In the genomic region with DNA sequence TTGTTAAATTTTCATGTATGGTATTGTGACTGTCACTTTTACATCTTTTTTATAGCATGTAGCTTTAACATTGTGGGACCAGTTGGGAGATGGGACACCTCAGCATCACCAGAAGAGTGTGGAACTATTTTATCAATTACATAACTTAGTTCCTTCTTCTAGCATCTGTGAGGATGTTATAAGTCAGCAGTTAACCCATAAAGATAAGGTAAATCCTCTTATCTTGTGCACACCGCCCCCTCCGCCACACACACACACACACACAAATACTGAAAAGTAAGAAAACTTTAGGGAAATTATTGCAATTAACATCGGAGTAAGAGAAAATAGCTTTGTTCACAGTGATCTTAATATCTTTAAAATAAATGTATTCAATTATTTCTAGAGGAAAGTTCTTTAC, we compare ENCODE assay signal across 32 cellular contexts.
"Had no signal": no experiment of that assay in that cellular context is flagged by ENCODE, and none has a peak within 500 bp of the region (broad histone marks: within the 10 kb centered on the region; RNA-seq: fewer than 3 reads in every experiment).

No MANE protein-coding gene starts in this region.

- H3K4me1 Mint-ChIP-seq: activated B cell treated with CpG ODN at 0.5 μM for 24 hours; activated naive CD4-positive, alpha-beta T cell treated with anti-CD3 and anti-CD28 coated beads, Interleukin-2, amount 10 ng/mL, durations not matched to agents 7 days and 5 days; central memory CD8-positive, alpha-beta T cell had no signal

- H3K9me3 ChIP-seq: ascending aorta had no signal

- H3K4me1 ChIP-seq: ascending aorta had no signal

- ATAC-seq: activated T-cell treated with anti-CD3 and anti-CD28 coated beads, Interleukin-2, amount 50 U/mL, for 4 hours; Right ventricle myocardium inferior; SK-N-SH treated with all-trans-retinoic acid at 6 μM for 48 hours had no signal

- H3K4me3 Mint-ChIP-seq: activated B cell treated with CpG ODN at 0.5 μM for 24 hours; activated CD4-positive, alpha-beta memory T cell treated with anti-CD3 and anti-CD28 coated beads for 36 hours; activated naive CD4-positive, alpha-beta T cell treated with anti-CD3 and anti-CD28 coated beads, Interleukin-2, amount 10 ng/mL, durations not matched to agents 7 days and 5 days; activated naive CD8-positive, alpha-beta T cell; activated T-cell treated with anti-CD3 and anti-CD28 coated beads, Interleukin-2, amount 50 U/mL, for 4 hours; central memory CD8-positive, alpha-beta T cell had no signal

- H3K9me3 Mint-ChIP-seq: activated B cell treated with CpG ODN at 0.5 μM for 24 hours; activated CD4-positive, alpha-beta memory T cell treated with anti-CD3 and anti-CD28 coated beads for 36 hours; activated naive CD4-positive, alpha-beta T cell treated with anti-CD3 and anti-CD28 coated beads, Interleukin-2, amount 10 ng/mL, durations not matched to agents 7 days and 5 days; activated T-cell treated with anti-CD3 and anti-CD28 coated beads, Interleukin-2, amount 50 U/mL, for 4 hours; central memory CD8-positive, alpha-beta T cell had no signal

- H3K27ac Mint-ChIP-seq: activated B cell treated with CpG ODN at 0.5 μM for 24 hours; activated CD4-positive, alpha-beta memory T cell treated with anti-CD3 and anti-CD28 coated beads for 36 hours; activated naive CD4-positive, alpha-beta T cell treated with anti-CD3 and anti-CD28 coated beads, Interleukin-2, amount 10 ng/mL, durations not matched to agents 7 days and 5 days; activated naive CD8-positive, alpha-beta T cell had no signal

- H3K4me3 ChIP-seq: ascending aorta, cardiac muscle cell, PC-9 had no signal

- H3K27me3 Mint-ChIP-seq: activated B cell treated with CpG ODN at 0.5 μM for 24 hours; activated CD4-positive, alpha-beta memory T cell treated with anti-CD3 and anti-CD28 coated beads for 36 hours; activated naive CD4-positive, alpha-beta T cell treated with anti-CD3 and anti-CD28 coated beads, Interleukin-2, amount 10 ng/mL, durations not matched to agents 7 days and 5 days; activated naive CD8-positive, alpha-beta T cell; central memory CD8-positive, alpha-beta T cell had no signal

- H3K27me3 ChIP-seq: ascending aorta, cardiac muscle cell had no signal

- DNase-seq: activated B cell treated with CpG ODN at 0.5 μM for 24 hours; activated CD4-positive, alpha-beta memory T cell treated with anti-CD3 and anti-CD28 coated beads for 36 hours; activated CD4-positive, alpha-beta T cell treated with anti-CD3 and anti-CD28 coated beads for 4 hours; activated CD4-positive, alpha-beta T cell treated with anti-CD3 and anti-CD28 coated beads, Interleukin-2, amount 50 U/mL, for 1 hour; activated CD4-positive, CD25-positive, alpha-beta regulatory T cell treated with anti-CD3 and anti-CD28 coated beads, Interleukin-2, amount 50 U/mL, for 72 hours; activated CD8-positive, alpha-beta memory T cell treated with anti-CD3 and anti-CD28 coated beads, Interleukin-2, amount 50 U/mL, for 4 hours; activated effector memory CD4-positive, alpha-beta T cell treated with Interleukin-2 at 50 U/mL for 16 hours; activated naive CD4-positive, alpha-beta T cell treated with anti-CD3 and anti-CD28 coated beads, Interleukin-2, amount 10 ng/mL, durations not matched to agents 7 days and 5 days; activated T-cell treated with anti-CD3 and anti-CD28 coated beads for 4 hours; activated T-cell treated with anti-CD3 and anti-CD28 coated beads, Interleukin-2, amount 50 U/mL, for 4 hours; amygdala; Karpas-422; KBM-7; NCI-H1105; NCI-H1417 treated with DMSO at 0.1 percent for 48 hours; NCI-H1694; NCI-H1930; NCI-H2081 treated with DMSO at 0.1 percent for 48 hours; NCI-H226; NCI-H524 treated with DMSO at 0.1 percent for 48 hours; PC-9; SIG-M5; SW 1271; T-helper 1 cell; T-helper 2 cell; T-helper 9 cell had no signal
